Comparison of ENCODE assay signal across 2 cellular contexts in the genomic region with DNA sequence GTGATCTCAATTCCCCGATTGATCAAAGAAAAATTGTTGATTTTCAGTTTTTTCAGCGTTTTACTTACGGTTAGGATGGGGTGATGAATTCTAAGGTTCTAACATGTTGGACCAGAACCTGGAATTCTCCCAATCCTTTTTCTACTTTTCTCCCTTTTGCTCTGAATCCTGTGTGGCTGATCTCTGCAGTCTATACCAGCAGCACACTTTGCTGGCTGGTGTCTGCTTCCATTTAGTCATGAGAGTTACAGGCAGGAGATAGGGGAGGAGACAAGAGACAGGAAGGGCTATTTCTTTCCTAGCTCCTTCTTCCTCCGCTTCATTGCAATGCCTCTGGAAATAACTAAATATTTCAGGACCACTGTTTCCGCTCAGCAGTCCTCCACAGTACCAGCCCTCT.
TF ChIP-seq lines count a peak whose summit lies in the region.

No MANE protein-coding gene starts in this region.

TF ChIP-seq in GM23338, 12 proteins besides CTCF, POLR2A, EP300 and RAD21:
- TF ChIP-seq, protein P1, sequence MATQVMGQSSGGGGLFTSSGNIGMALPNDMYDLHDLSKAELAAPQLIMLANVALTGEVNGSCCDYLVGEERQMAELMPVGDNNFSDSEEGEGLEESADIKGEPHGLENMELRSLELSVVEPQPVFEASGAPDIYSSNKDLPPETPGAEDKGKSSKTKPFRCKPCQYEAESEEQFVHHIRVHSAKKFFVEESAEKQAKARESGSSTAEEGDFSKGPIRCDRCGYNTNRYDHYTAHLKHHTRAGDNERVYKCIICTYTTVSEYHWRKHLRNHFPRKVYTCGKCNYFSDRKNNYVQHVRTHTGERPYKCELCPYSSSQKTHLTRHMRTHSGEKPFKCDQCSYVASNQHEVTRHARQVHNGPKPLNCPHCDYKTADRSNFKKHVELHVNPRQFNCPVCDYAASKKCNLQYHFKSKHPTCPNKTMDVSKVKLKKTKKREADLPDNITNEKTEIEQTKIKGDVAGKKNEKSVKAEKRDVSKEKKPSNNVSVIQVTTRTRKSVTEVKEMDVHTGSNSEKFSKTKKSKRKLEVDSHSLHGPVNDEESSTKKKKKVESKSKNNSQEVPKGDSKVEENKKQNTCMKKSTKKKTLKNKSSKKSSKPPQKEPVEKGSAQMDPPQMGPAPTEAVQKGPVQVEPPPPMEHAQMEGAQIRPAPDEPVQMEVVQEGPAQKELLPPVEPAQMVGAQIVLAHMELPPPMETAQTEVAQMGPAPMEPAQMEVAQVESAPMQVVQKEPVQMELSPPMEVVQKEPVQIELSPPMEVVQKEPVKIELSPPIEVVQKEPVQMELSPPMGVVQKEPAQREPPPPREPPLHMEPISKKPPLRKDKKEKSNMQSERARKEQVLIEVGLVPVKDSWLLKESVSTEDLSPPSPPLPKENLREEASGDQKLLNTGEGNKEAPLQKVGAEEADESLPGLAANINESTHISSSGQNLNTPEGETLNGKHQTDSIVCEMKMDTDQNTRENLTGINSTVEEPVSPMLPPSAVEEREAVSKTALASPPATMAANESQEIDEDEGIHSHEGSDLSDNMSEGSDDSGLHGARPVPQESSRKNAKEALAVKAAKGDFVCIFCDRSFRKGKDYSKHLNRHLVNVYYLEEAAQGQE (IDR thresholded peaks at IDR 0.05; ENCODE audit: unreplicated experiment), result no peak
- TF ChIP-seq, protein P2, sequence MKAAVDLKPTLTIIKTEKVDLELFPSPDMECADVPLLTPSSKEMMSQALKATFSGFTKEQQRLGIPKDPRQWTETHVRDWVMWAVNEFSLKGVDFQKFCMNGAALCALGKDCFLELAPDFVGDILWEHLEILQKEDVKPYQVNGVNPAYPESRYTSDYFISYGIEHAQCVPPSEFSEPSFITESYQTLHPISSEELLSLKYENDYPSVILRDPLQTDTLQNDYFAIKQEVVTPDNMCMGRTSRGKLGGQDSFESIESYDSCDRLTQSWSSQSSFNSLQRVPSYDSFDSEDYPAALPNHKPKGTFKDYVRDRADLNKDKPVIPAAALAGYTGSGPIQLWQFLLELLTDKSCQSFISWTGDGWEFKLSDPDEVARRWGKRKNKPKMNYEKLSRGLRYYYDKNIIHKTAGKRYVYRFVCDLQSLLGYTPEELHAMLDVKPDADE (IDR thresholded peaks at IDR 0.05), result no peak
- TF ChIP-seq JUNB (IDR thresholded peaks at IDR 0.05; ENCODE audit: unreplicated experiment), result no peak

TF ChIP-seq in H1, 55 proteins besides CTCF, POLR2A, EP300 and RAD21:
- TF ChIP-seq BACH1 (IDR thresholded peaks at IDR 0.05; ENCODE audit: low read length), result no peak
- TF ChIP-seq PHF8 (conservative IDR thresholded peaks at IDR 0.05; ENCODE audit: low read depth, low read length), result no peak
- TF ChIP-seq TEAD4 (IDR thresholded peaks at IDR 0.05; ENCODE audit: low read depth, low read length), result no peak
- TF ChIP-seq NANOG (IDR thresholded peaks at IDR 0.05; ENCODE audit: insufficient read depth, low read depth, low read length, poor library complexity, severe bottlenecking), result no peak
- no peak for TF ChIP-seq RNF2 (IDR thresholded peaks at IDR 0.05; ENCODE audit: borderline replicate concordance, low read depth, low read length, missing control alignments, poor library complexity, severe bottlenecking)
- TF ChIP-seq SRF (IDR thresholded peaks at IDR 0.05; ENCODE audit: low read depth, low read length), result no peak
- no peak for TF ChIP-seq BRCA1 (IDR thresholded peaks at IDR 0.05; ENCODE audit: low read depth, low read length)
